14 cellular contexts compared by ENCODE assay signal in the genomic region with DNA sequence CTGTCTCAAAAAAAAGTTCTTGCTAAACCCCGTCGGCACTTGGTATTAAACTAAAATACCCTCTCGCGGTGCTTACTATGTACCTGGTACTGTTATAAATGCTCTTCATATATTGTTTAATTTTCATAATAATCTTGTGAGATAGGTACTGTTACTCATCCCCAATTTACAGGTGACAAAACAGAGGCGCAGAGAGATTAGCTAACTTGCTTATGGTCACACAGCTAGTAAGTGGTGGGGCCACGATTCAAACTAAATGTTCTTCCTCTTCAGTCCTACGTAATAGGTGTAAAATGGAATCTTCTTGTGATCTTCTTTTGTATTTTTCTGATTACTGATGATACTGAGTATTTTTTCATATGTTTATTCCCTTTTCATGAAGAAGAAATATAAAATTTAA.
"Had no signal": no experiment of that assay in that cellular context is flagged by ENCODE, and none has a peak within 500 bp of the region (broad histone marks: within the 10 kb centered on the region; RNA-seq: fewer than 3 reads in every experiment).

No MANE protein-coding gene starts in this region.

- H3K27ac Mint-ChIP-seq: activated CD8-positive, alpha-beta memory T cell treated with anti-CD3 and anti-CD28 coated beads, Interleukin-2, amount 10 ng/mL, durations not matched to agents 7 days and 5 days; activated naive CD4-positive, alpha-beta T cell treated with anti-CD3 and anti-CD28 coated beads for 36 hours; nephron; T-helper 17 cell had no signal

- ATAC-seq: activated CD8-positive, alpha-beta memory T cell treated with anti-CD3 and anti-CD28 coated beads, Interleukin-2, amount 10 ng/mL, durations not matched to agents 7 days and 5 days; activated T-cell treated with anti-CD3 and anti-CD28 coated beads, Interleukin-2, amount 50 U/mL, for 4 hours; psoas muscle; stimulated activated naive CD8-positive, alpha-beta T cell treated with anti-CD3 and anti-CD28 coated beads, Interleukin-15, Interleukin-2, amounts not matched to agents 100 U/mL and 50 U/mL, for 24 hours; T-helper 17 cell had no signal

- H3K4me3 Mint-ChIP-seq: activated CD8-positive, alpha-beta memory T cell treated with anti-CD3 and anti-CD28 coated beads, Interleukin-2, amount 10 ng/mL, durations not matched to agents 7 days and 5 days; activated naive CD4-positive, alpha-beta T cell treated with anti-CD3 and anti-CD28 coated beads for 36 hours; activated T-cell treated with anti-CD3 and anti-CD28 coated beads, Interleukin-2, amount 50 U/mL, for 4 hours; nephron; T-helper 17 cell had no signal

- H3K27me3 Mint-ChIP-seq: activated CD8-positive, alpha-beta memory T cell treated with anti-CD3 and anti-CD28 coated beads, Interleukin-2, amount 10 ng/mL, durations not matched to agents 7 days and 5 days; T-helper 17 cell had no signal

- H3K9me3 Mint-ChIP-seq: activated naive CD4-positive, alpha-beta T cell treated with anti-CD3 and anti-CD28 coated beads for 36 hours; activated T-cell treated with anti-CD3 and anti-CD28 coated beads, Interleukin-2, amount 50 U/mL, for 4 hours; nephron had no signal

- H3K9me3 ChIP-seq: colonic mucosa, psoas muscle, right lobe of liver had no signal

- H3K4me1 ChIP-seq: right lobe of liver had no signal

- H3K4me3 ChIP-seq: colonic mucosa, psoas muscle, right lobe of liver had no signal

- DNase-seq: activated CD8-positive, alpha-beta memory T cell treated with anti-CD3 and anti-CD28 coated beads, Interleukin-2, amount 10 ng/mL, durations not matched to agents 7 days and 5 days; activated naive CD4-positive, alpha-beta T cell treated with anti-CD3 and anti-CD28 coated beads for 36 hours; activated T-cell treated with anti-CD3 and anti-CD28 coated beads, Interleukin-2, amount 50 U/mL, for 4 hours; colonic mucosa; effector CD8-positive, alpha-beta T cell; foreskin melanocyte; head of caudate nucleus; left colon; psoas muscle; right lobe of liver; stimulated activated CD4-positive, alpha-beta T cell treated with anti-CD3 and anti-CD28 coated beads, Interleukin-2, amount 100 ng/mL, for 24 hours; stimulated activated naive CD8-positive, alpha-beta T cell treated with anti-CD3 and anti-CD28 coated beads, Interleukin-15, Interleukin-2, amounts not matched to agents 100 U/mL and 50 U/mL, for 24 hours; T-helper 17 cell had no signal

- H3K36me3 ChIP-seq: colonic mucosa, right lobe of liver had no signal

- H3K27me3 ChIP-seq: colonic mucosa, right lobe of liver had no signal

- H3K27ac ChIP-seq: colonic mucosa, psoas muscle, right lobe of liver had no signal
